20 cellular contexts compared by ENCODE assay signal in genomic region chr7:48421357-48421756, GRCh38.
DNase-seq lines count a peak whose midpoint lies in the region; ATAC-seq and TF ChIP-seq lines count a peak whose summit lies in the region.
"Had no signal": no experiment of that assay in that cellular context is flagged by ENCODE, and none has a peak within 500 bp of the region (broad histone marks: within the 10 kb centered on the region; RNA-seq: fewer than 3 reads in every experiment).

No MANE protein-coding gene starts in this region.

- BruUV-seq in PC-3 (replicated peaks; lab: Mats Ljungman, UMichigan) = no TSS peak

- no peaks in the 10 kb centered on the region for H4K20me1 ChIP-seq in PC-3 (ENCODE audit: low read length)

- H3K4me1 ChIP-seq in PC-3 (ENCODE audit: insufficient read depth, low read length) = peaks cover 28% of the 10 kb centered on the region
- no peaks in the 10 kb centered on the region for H3K4me1 ChIP-seq in esophagus muscularis mucosa
- H3K4me1 ChIP-seq in neutrophil (ENCODE audit: control insufficient read depth in 1 of 2, insufficient read depth in 1 of 2, low read depth in 1 of 2, low read length in 1 of 2) = peaks cover 12 to 21% of the 10 kb centered on the region in 2 experiments
- no peaks in the 10 kb centered on the region for H3K4me1 ChIP-seq in effector memory CD4-positive, alpha-beta T cell (ENCODE audit: control insufficient read depth, insufficient read depth, low read length, poor library complexity, severe bottlenecking)
- H3K4me1 ChIP-seq: adrenal gland had no signal

- no peak for TF ChIP-seq EP300 in esophagus muscularis mucosa (IDR thresholded peaks at IDR 0.05)

- H3F3A ChIP-seq in PC-3 (ENCODE audit: low read length, unreplicated experiment) = no peaks in the 10 kb centered on the region

- ATAC-seq in PC-3 = peak; percentile 72
- ATAC-seq: left cardiac atrium had no signal

- POLR2A ChIA-PET in PC-3 (lab: Charles Lee; ENCODE audit: unreplicated experiment) = no interaction called here

- TF ChIP-seq POLR2A in esophagus muscularis mucosa (IDR thresholded peaks at IDR 0.05; ENCODE audit: low read depth) = no peak

- intact Hi-C loops in PC-3 (cut with micrococcal nuclease) (no loop called here), esophagus muscularis mucosa (cut with DNase I) (no loop called here)

- CTCF ChIA-PET in PC-3 (lab: Charles Lee) = interaction anchor here (0.6 kb wide), 1 partner anchor 605 kb away, joined by 3 read pairs; no protein-coding TSS in a partner anchor

- no peak for TF ChIP-seq CTCF in PC-3 (conservative IDR thresholded peaks at IDR 0.05; ENCODE audit: low read depth, low read length)
- no peak for TF ChIP-seq CTCF in esophagus muscularis mucosa (IDR thresholded peaks at IDR 0.05)
- no peak for TF ChIP-seq CTCF in neutrophil (IDR thresholded peaks at IDR 0.05)
- no peak for TF ChIP-seq CTCF in GM10266 (IDR thresholded peaks at IDR 0.05; ENCODE audit: control insufficient read depth, insufficient read depth, low read depth, missing control alignments)

- no peaks in the 10 kb centered on the region for H3K36me3 ChIP-seq in PC-3 (ENCODE audit: low read depth, low read length)
- H3K36me3 ChIP-seq in esophagus muscularis mucosa = no peaks in the 10 kb centered on the region
- H3K36me3 ChIP-seq in neutrophil = peaks cover 4% of the 10 kb centered on the region
- H3K36me3 ChIP-seq in effector memory CD4-positive, alpha-beta T cell (ENCODE audit: control insufficient read depth, insufficient read depth, low read length) = no peaks in the 10 kb centered on the region
- H3K36me3 ChIP-seq: adrenal gland had no signal

- peak overlapping the region; percentile 25 for H3K4me2 ChIP-seq in PC-3 (ENCODE audit: low read length)

- H3K9ac ChIP-seq in PC-3 (ENCODE audit: low read length) = no peak overlapping the region

- H3K9me3 ChIP-seq in PC-3 (ENCODE audit: low read length) (no peaks in the 10 kb centered on the region), esophagus muscularis mucosa (no peaks in the 10 kb centered on the region), neutrophil (no peaks in the 10 kb centered on the region)
- H3K9me3 ChIP-seq in effector memory CD4-positive, alpha-beta T cell (ENCODE audit: control insufficient read depth, low read length) = no peaks in the 10 kb centered on the region
- H3K9me3 ChIP-seq: adrenal gland had no signal

- H3K9me2 ChIP-seq in PC-3 (replicated peaks; ENCODE audit: low read length) = no peaks in the 10 kb centered on the region

- peak overlapping the region; percentile 51 for H2AFZ ChIP-seq in PC-3 (ENCODE audit: low read length)

- H3K27ac ChIP-seq in PC-3 (ENCODE audit: low read length) (peak overlapping the region; percentile 67), esophagus muscularis mucosa (replicated peaks in 1 of 4) (no peak overlapping the region), neutrophil (peak overlapping the region; percentile 59)
- H3K27ac ChIP-seq in effector memory CD4-positive, alpha-beta T cell (ENCODE audit: insufficient read depth, low read length, poor library complexity, severe bottlenecking) = no peak overlapping the region
- H3K27ac ChIP-seq: adrenal gland had no signal

- H3K27me3 ChIP-seq in PC-3 (ENCODE audit: low read length) (no peaks in the 10 kb centered on the region), esophagus muscularis mucosa (no peaks in the 10 kb centered on the region), neutrophil (no peaks in the 10 kb centered on the region)
- no peaks in the 10 kb centered on the region for H3K27me3 ChIP-seq in effector memory CD4-positive, alpha-beta T cell (replicated peaks; ENCODE audit: control insufficient read depth, insufficient read depth, low read length, poor library complexity, severe bottlenecking)
- H3K27me3 ChIP-seq: adrenal gland had no signal

- no peaks in the 10 kb centered on the region for H3K79me2 ChIP-seq in PC-3 (ENCODE audit: low read length)

- WGBS in esophagus muscularis mucosa = 79% methylated on average over 1 of the region's 1 CpG

- H3K4me3 ChIP-seq in PC-3 (ENCODE audit: low read length) (no peak overlapping the region), esophagus muscularis mucosa (no peak overlapping the region), neutrophil (ENCODE audit: low read depth in 1 of 2, low read length in 1 of 2) (no peak overlapping the region)
- no peak overlapping the region for H3K4me3 ChIP-seq in effector memory CD4-positive, alpha-beta T cell (ENCODE audit: insufficient read depth, low read depth, low read length, poor library complexity, severe bottlenecking)
- H3K4me3 ChIP-seq: adrenal gland had no signal

- DNase-seq in EL (peak; percentile 50), PC-3 (peak; percentile 81), esophagus muscularis mucosa (ENCODE audit: extremely low spot score) (peak; percentile 55), SIG-M5 (lab: John Stamatoyannopoulos, UW) (no peak), GM10266 (ENCODE audit: extremely low spot score) (no peak)
- no peak for DNase-seq in effector memory CD4-positive, alpha-beta T cell
- DNase-seq: activated CD4-positive, alpha-beta T cell treated with anti-CD3 and anti-CD28 coated beads, Interleukin-2, amount 10 ng/mL, durations not matched to agents 7 days and 5 days; activated gamma-delta T cell treated with Interleukin-2 at 50 U/mL for 16 hours; adrenal gland; effector CD8-positive, alpha-beta T cell; hippocampal formation; KG1; left cardiac atrium; midbrain; NCI-H1092; NCI-H2081 treated with DMSO at 0.1 percent for 48 hours; NCI-H446 treated with DMSO at 0.1 percent for 48 hours; retina; T-helper 1 cell had no signal

Comparison
In these comparisons a context has a peak if more than half of its experiments do, and no peak if none do; other contexts are left out.
1. DNase-seq: peak in EL (single experiment), PC-3 (single experiment) and esophagus muscularis mucosa (single experiment); none in SIG-M5 (single experiment), effector memory CD4-positive, alpha-beta T cell (0 of 3) and GM10266 (single experiment).
2. H3K27ac ChIP-seq: peak in PC-3 (single experiment) and neutrophil (single experiment); none in esophagus muscularis mucosa (0 of 4) and effector memory CD4-positive, alpha-beta T cell (single experiment).